14 cellular contexts compared by ENCODE assay signal in the genomic region with DNA sequence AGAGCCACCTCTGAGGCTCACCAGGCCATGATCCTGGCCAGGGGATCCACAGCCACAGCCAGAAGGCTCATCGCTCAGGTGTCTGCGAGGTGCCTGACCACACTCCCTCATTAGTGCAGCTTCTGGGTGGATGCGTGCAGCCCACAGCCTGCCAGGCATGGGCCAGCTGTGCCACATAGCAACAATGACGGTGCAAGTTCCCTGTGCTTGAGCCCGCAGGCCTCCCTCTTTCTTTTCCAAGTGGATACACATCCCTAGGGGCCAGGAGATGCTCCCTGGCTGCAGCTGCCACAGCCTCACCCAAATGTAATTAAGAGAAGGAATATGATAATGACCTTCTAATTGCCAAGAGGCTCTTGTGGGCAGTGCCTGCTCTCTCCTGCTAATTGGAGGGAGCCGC.
"Had no signal": no experiment of that assay in that cellular context is flagged by ENCODE, and none has a peak within 500 bp of the region (broad histone marks: within the 10 kb centered on the region; RNA-seq: fewer than 3 reads in every experiment).

No MANE protein-coding gene starts in this region.

- H3K27me3 ChIP-seq: adrenal gland, left lung, sigmoid colon, testis had no signal

- H3K9me3 ChIP-seq: adrenal gland, left lung, sigmoid colon, testis had no signal

- H3K4me1 ChIP-seq: adrenal gland, left lung, sigmoid colon, testis had no signal

- H3K27ac ChIP-seq: adrenal gland, left lung, sigmoid colon, testis, VCaP had no signal

- H3K4me3 ChIP-seq: adrenal gland, left lung, sigmoid colon, testis had no signal

- DNase-seq: activated CD4-positive, alpha-beta T cell treated with anti-CD3 and anti-CD28 coated beads for 1 hour; activated CD4-positive, alpha-beta T cell treated with anti-CD3 and anti-CD28 coated beads, Interleukin-2, amount 50 U/mL, for 48 hours; activated gamma-delta T cell treated with Interleukin-2 at 50 U/mL for 16 hours; adrenal gland; cerebellar nuclear complex; effector CD4-positive, alpha-beta T cell; head of caudate nucleus; nucleus accumbens; posterior cingulate gyrus; sigmoid colon; stimulated activated CD4-positive, alpha-beta T cell treated with anti-CD3 and anti-CD28 coated beads, Interleukin-4, amount 100 ng/mL, for 4 hours; testis had no signal

- H3K36me3 ChIP-seq: adrenal gland, left lung, sigmoid colon had no signal
